Comparison of ENCODE assay signal across 23 cellular contexts in genomic region chr11:130074736-130075135, GRCh38.
"Had no signal": no experiment of that assay in that cellular context is flagged by ENCODE, and none has a peak within 500 bp of the region (broad histone marks: within the 10 kb centered on the region; RNA-seq: fewer than 3 reads in every experiment).

No MANE protein-coding gene starts in this region.

- DNase-seq: IMR-90, Karpas-422, KG1, MM.1S, NCI-H1092 treated with DMSO at 0.1 percent for 48 hours, NCI-H1436, NCI-H187, NCI-H2029, NCI-H2081 treated with DMSO at 0.1 percent for 48 hours, NCI-H2171, NCI-H226, NCI-H446, NCI-H510A, NCI-H524 treated with DMSO at 0.1 percent for 48 hours, NCI-H69, NCI-H774, PC-3, Peyer's patch, SHP77 treated with DMSO at 0.1 percent for 48 hours, SJCRH30 had no signal

- H3K4me3 ChIP-seq: Peyer's patch, SJCRH30, SK-N-MC had no signal

- H3K27ac ChIP-seq: Peyer's patch, SJCRH30, SK-N-MC had no signal

- FAIRE-seq: HepG2 had no signal

- H3K9me3 ChIP-seq: Peyer's patch, SJCRH30 had no signal

- H3K36me3 ChIP-seq: Peyer's patch, SJCRH30 had no signal

- H3K4me1 ChIP-seq: Peyer's patch had no signal

- H3K27me3 ChIP-seq: Peyer's patch, SJCRH30 had no signal

- ATAC-seq: HepG2, PC-3, Right ventricle myocardium inferior had no signal
